ENCODE assay signal across 1 cellular context in genomic region chr4:2819244-2820215, GRCh38.
TF ChIP-seq lines count a peak whose summit lies in the region.

No MANE protein-coding gene starts in this region.

TF ChIP-seq in GM12878, 131 proteins besides CTCF, POLR2A, EP300 and RAD21:
- no peak for TF ChIP-seq HDGF (IDR thresholded peaks at IDR 0.05)
- no peak for TF ChIP-seq NRF1 (conservative IDR thresholded peaks at IDR 0.05; ENCODE audit: low read depth, low read length)
- no peak for TF ChIP-seq USF2 (IDR thresholded peaks at IDR 0.05; ENCODE audit: borderline replicate concordance, low read depth, low read length)
- TF ChIP-seq DPF2 (IDR thresholded peaks at IDR 0.05), result no peak
- no peak for TF ChIP-seq KDM1A (IDR thresholded peaks at IDR 0.05; ENCODE audit: borderline replicate concordance)
- no peak for TF ChIP-seq RAD51 (IDR thresholded peaks at IDR 0.05)
